Comparison of ENCODE assay signal across 23 cellular contexts in genomic region chr5:135018457-135018856, GRCh38. TPM values are rescaled to one million over a fixed set of nuclear protein-coding genes. Genes with fewer than 3 reads are reported as not detected.
"Had no signal": no experiment of that assay in that cellular context is flagged by ENCODE, and none has a peak within 500 bp of the region (broad histone marks: within the 10 kb centered on the region; RNA-seq: fewer than 3 reads in every experiment).

No MANE protein-coding gene starts in this region.

- H3K4me3 ChIP-seq: adrenal gland, SK-N-MC had no signal

- H3K4me1 ChIP-seq: adrenal gland had no signal

- H3K36me3 ChIP-seq: adrenal gland had no signal

- DNase-seq: activated CD4-positive, alpha-beta memory T cell treated with anti-CD3 and anti-CD28 coated beads for 36 hours; activated CD4-positive, alpha-beta T cell treated with anti-CD3 and anti-CD28 coated beads, Interleukin-2, amount 10 ng/mL, durations not matched to agents 7 days and 5 days; activated naive CD4-positive, alpha-beta T cell treated with anti-CD3 and anti-CD28 coated beads, Interleukin-2, amount 50 U/mL, for 16 hours; activated naive CD8-positive, alpha-beta T cell treated with anti-CD3 and anti-CD28 coated beads, Interleukin-2, amount 10 ng/mL, durations not matched to agents 7 days and 5 days; activated T-cell treated with anti-CD3 and anti-CD28 coated beads for 4 hours; activated T-cell treated with anti-CD3 and anti-CD28 coated beads, Interleukin-2, amount 50 U/mL, for 48 hours; adrenal gland; anterior cingulate cortex; caudate nucleus; IMR-90; Kasumi-1; KBM-7; NCI-H1105 treated with DMSO at 0.1 percent for 48 hours; NCI-H1436 treated with DMSO at 0.1 percent for 48 hours; NCI-H187; NCI-H2081; NCI-H446; NCI-H524; T-helper 2 cell had no signal

- H3K27me3 ChIP-seq: adrenal gland had no signal

- H3K27ac ChIP-seq: adrenal gland, SK-N-MC had no signal

- H3K9me3 ChIP-seq: adrenal gland had no signal

- ATAC-seq: activated T-helper 17 cell treated with anti-CD3 and anti-CD28 coated beads, Interleukin-2, amount 50 U/mL, for 72 hours; T-cell; WTC11 had no signal

RNA-seq across cellular contexts. Expression of gene PITX1, which starts 15.6 kb away (rescaled TPM):
- total RNA-seq: activated CD4-positive, alpha-beta T cell treated with anti-CD3 and anti-CD28 coated beads, Interleukin-2, amount 10 ng/mL, durations not matched to agents 7 days and 5 days; activated naive CD8-positive, alpha-beta T cell treated with anti-CD3 and anti-CD28 coated beads, Interleukin-2, amount 10 ng/mL, durations not matched to agents 7 days and 5 days; activated T-helper 17 cell treated with anti-CD3 and anti-CD28 coated beads, Interleukin-2, amount 50 U/mL, for 72 hours had no signal
